ENCODE assay signal across 30 cellular contexts in the genomic region with DNA sequence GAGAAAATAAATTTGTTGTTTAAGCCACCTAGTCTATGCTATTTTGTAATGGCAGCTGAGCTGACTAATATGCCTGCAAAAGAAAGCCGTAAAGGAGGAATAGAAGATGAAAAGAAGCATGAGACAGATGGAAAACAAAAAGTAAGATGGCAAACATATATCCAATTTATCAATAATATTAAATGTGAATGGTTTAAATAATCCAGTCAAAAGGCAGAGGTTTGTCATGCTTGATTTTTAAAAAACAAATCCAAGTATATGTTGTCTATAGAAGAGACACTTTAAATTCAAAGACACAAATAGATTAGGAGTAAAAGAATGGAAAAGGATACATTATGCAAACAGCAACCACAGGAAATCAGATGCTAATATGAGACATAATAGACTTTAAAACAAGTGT.
"Had no signal": no experiment of that assay in that cellular context is flagged by ENCODE, and none has a peak within 500 bp of the region (broad histone marks: within the 10 kb centered on the region; RNA-seq: fewer than 3 reads in every experiment).

No MANE protein-coding gene starts in this region.

- H3K79me2 ChIP-seq: hepatocyte had no signal

- ATAC-seq: effector memory CD8-positive, alpha-beta T cell; esophagus mucosa; foreskin keratinocyte; gastrocnemius medialis; gastroesophageal sphincter; heart left ventricle; heart right ventricle had no signal

- H3K27ac ChIP-seq: colonic mucosa, coronary artery, dorsolateral prefrontal cortex, epithelial cell of prostate, esophagus muscularis mucosa, esophagus squamous epithelium, foreskin keratinocyte, gastrocnemius medialis, gastroesophageal sphincter, heart left ventricle, heart right ventricle, hepatocyte had no signal

- H3K27me3 ChIP-seq: colonic mucosa, dorsolateral prefrontal cortex, esophagus muscularis mucosa, esophagus squamous epithelium, foreskin keratinocyte, gastrocnemius medialis, gastroesophageal sphincter, heart left ventricle, heart right ventricle, hepatocyte had no signal

- H3K4me1 ChIP-seq: colonic mucosa, esophagus muscularis mucosa, esophagus squamous epithelium, foreskin keratinocyte, gastrocnemius medialis, gastroesophageal sphincter, heart left ventricle, heart right ventricle had no signal

- H3K27me3 Mint-ChIP-seq: effector memory CD8-positive, alpha-beta T cell had no signal

- H3K4me3 ChIP-seq: colonic mucosa, coronary artery, dorsolateral prefrontal cortex, esophagus muscularis mucosa, esophagus squamous epithelium, gastrocnemius medialis, gastroesophageal sphincter, heart left ventricle, heart right ventricle, hepatocyte had no signal

- H3K27ac Mint-ChIP-seq: dendritic cell treated with granulocyte-macrophage colony-stimulating factor and Interleukin-4, amounts not matched to agents 40 ng/mL and 50 ng/mL, for 4 days; effector memory CD8-positive, alpha-beta T cell; endodermal cell had no signal

- H2AFZ ChIP-seq: hepatocyte had no signal

- DNase-seq: colonic mucosa; cortex of kidney; dermis blood vessel endothelial cell; dorsolateral prefrontal cortex; effector CD4-positive, alpha-beta T cell; effector CD8-positive, alpha-beta T cell; effector memory CD4-positive, alpha-beta T cell; effector memory CD8-positive, alpha-beta T cell; endodermal cell; erythroblast; esophagus squamous epithelium; foreskin fibroblast; foreskin keratinocyte; foreskin melanocyte; gastrocnemius medialis; glutamatergic neuron; head of caudate nucleus; heart left ventricle; heart right ventricle had no signal

- FAIRE-seq: colon, endometrium, endothelial cell of umbilical vein, frontal cortex had no signal

- H3K9me3 ChIP-seq: colonic mucosa had no signal

- H3K4me2 ChIP-seq: hepatocyte had no signal

- H3K4me3 Mint-ChIP-seq: dendritic cell treated with granulocyte-macrophage colony-stimulating factor and Interleukin-4, amounts not matched to agents 40 ng/mL and 50 ng/mL, for 4 days; effector memory CD8-positive, alpha-beta T cell; endodermal cell had no signal

- H3K36me3 ChIP-seq: colonic mucosa, esophagus muscularis mucosa, esophagus squamous epithelium, gastrocnemius medialis, gastroesophageal sphincter, heart left ventricle had no signal
